29 cellular contexts compared by ENCODE assay signal in the genomic region with DNA sequence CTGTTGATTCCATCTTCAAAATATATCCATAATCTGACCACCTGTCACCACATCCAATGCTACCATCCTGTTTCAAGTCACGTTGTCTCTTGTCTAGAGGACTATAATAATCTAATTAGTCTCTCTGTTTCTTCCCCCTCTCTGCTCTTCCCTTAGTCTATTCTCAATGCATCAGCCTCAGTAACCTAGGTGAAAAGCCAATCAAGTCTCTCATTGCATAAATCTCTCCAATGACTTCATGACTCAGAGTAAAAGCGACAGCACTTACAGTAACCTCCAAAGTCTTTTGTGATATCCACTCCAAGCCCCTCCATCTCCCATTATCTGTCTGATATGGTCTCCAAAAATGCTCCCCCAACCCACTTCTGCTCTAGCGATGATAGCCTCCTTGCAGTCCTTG. TPM values are rescaled to one million over a fixed set of nuclear protein-coding genes. Genes with fewer than 3 reads are reported as not detected.
DNase-seq lines count a peak whose midpoint lies in the region; ATAC-seq and TF ChIP-seq lines count a peak whose summit lies in the region.
"Had no signal": no experiment of that assay in that cellular context is flagged by ENCODE, and none has a peak within 500 bp of the region (broad histone marks: within the 10 kb centered on the region; RNA-seq: fewer than 3 reads in every experiment).

No MANE protein-coding gene starts in this region.

- H3K36me3 Mint-ChIP-seq in activated T-cell treated with anti-CD3 and anti-CD28 coated beads, Interleukin-2, amount 50 U/mL, for 24 hours (ENCODE audit: low read depth) = peaks cover 82% of the 10 kb centered on the region
- H3K36me3 Mint-ChIP-seq in GM23338 (ENCODE audit: low read depth) (peaks cover 18% of the 10 kb centered on the region), type B pancreatic cell (peaks cover 22% of the 10 kb centered on the region), mesothelial cell of epicardium (peaks cover 27% of the 10 kb centered on the region)
- peaks cover 55% of the 10 kb centered on the region for H3K36me3 Mint-ChIP-seq in activated T-helper 2 cell treated with anti-CD3 and anti-CD28 coated beads, Interferon-gamma antibody, Interleukin-2, Interleukin-4, amounts not matched to agents 10 μg/mL and 5 μg/mL and 100 μg/mL, durations not matched to agents 14 hours and 24 hours and 36 hours (ENCODE audit: low read depth)
- H3K36me3 Mint-ChIP-seq in stimulated activated effector memory CD8-positive, alpha-beta T cell treated with anti-CD3 and anti-CD28 coated beads, Interleukin-12 subunit alpha, Interleukin-12 subunit beta, amount 100 ng/mL, for 72 hours = peaks cover 88% of the 10 kb centered on the region

- H3K4me3 Mint-ChIP-seq in activated T-cell treated with anti-CD3 and anti-CD28 coated beads, Interleukin-2, amount 50 U/mL, for 24 hours = no peak overlapping the region
- H3K4me3 Mint-ChIP-seq in GM23338 = no peak overlapping the region
- no peak overlapping the region for H3K4me3 Mint-ChIP-seq in activated T-helper 2 cell treated with anti-CD3 and anti-CD28 coated beads, Interferon-gamma antibody, Interleukin-2, Interleukin-4, amounts not matched to agents 10 μg/mL and 5 μg/mL and 100 μg/mL, durations not matched to agents 14 hours and 24 hours and 36 hours (ENCODE audit: low read depth)
- H3K4me3 Mint-ChIP-seq in stimulated activated effector memory CD8-positive, alpha-beta T cell treated with anti-CD3 and anti-CD28 coated beads, Interleukin-12 subunit alpha, Interleukin-12 subunit beta, amount 100 ng/mL, for 72 hours = no peak overlapping the region
- no peak overlapping the region for H3K4me3 Mint-ChIP-seq in type B pancreatic cell
- H3K4me3 Mint-ChIP-seq in mesothelial cell of epicardium = no peak overlapping the region

- H3K4me1 Mint-ChIP-seq in activated T-cell treated with anti-CD3 and anti-CD28 coated beads, Interleukin-2, amount 50 U/mL, for 24 hours (ENCODE audit: low read depth) = peaks cover 47% of the 10 kb centered on the region
- H3K4me1 Mint-ChIP-seq in GM23338 (no peaks in the 10 kb centered on the region; the same call in 2 of the 3 replicates), type B pancreatic cell (ENCODE audit: unreplicated experiment) (peaks cover 9% of the 10 kb centered on the region), mesothelial cell of epicardium (peaks cover 6% of the 10 kb centered on the region)
- H3K4me1 Mint-ChIP-seq in activated T-helper 2 cell treated with anti-CD3 and anti-CD28 coated beads, Interferon-gamma antibody, Interleukin-2, Interleukin-4, amounts not matched to agents 10 μg/mL and 5 μg/mL and 100 μg/mL, durations not matched to agents 14 hours and 24 hours and 36 hours (ENCODE audit: low read depth) = peaks cover 36% of the 10 kb centered on the region
- H3K4me1 Mint-ChIP-seq in stimulated activated effector memory CD8-positive, alpha-beta T cell treated with anti-CD3 and anti-CD28 coated beads, Interleukin-12 subunit alpha, Interleukin-12 subunit beta, amount 100 ng/mL, for 72 hours = peaks cover 31% of the 10 kb centered on the region

- no peaks in the 10 kb centered on the region for H3K27me3 Mint-ChIP-seq in activated T-cell treated with anti-CD3 and anti-CD28 coated beads, Interleukin-2, amount 50 U/mL, for 24 hours
- H3K27me3 Mint-ChIP-seq in GM23338 (ENCODE audit: insufficient read depth, low read depth, poor library complexity) (no peaks in the 10 kb centered on the region), type B pancreatic cell (no peaks in the 10 kb centered on the region), mesothelial cell of epicardium (ENCODE audit: low read depth) (no peaks in the 10 kb centered on the region)
- no peaks in the 10 kb centered on the region for H3K27me3 Mint-ChIP-seq in activated T-helper 2 cell treated with anti-CD3 and anti-CD28 coated beads, Interferon-gamma antibody, Interleukin-2, Interleukin-4, amounts not matched to agents 10 μg/mL and 5 μg/mL and 100 μg/mL, durations not matched to agents 14 hours and 24 hours and 36 hours (ENCODE audit: low read depth)

- DNase-seq in activated T-cell treated with anti-CD3 and anti-CD28 coated beads, Interleukin-2, amount 50 U/mL, for 24 hours = no peak
- DNase-seq in activated T-cell treated with anti-CD3 and anti-CD28 coated beads for 4 hours (no peak), GM23338 (ENCODE audit: low spot score) (no peak), type B pancreatic cell (ENCODE audit: extremely low spot score, unreplicated experiment) (no peak), mesothelial cell of epicardium (ENCODE audit: low spot score in 2 of 2, unreplicated experiment in 2 of 2) (no peak)
- no peak for DNase-seq in activated T-helper 2 cell treated with anti-CD3 and anti-CD28 coated beads, Interferon-gamma antibody, Interleukin-2, Interleukin-4, amounts not matched to agents 10 μg/mL and 5 μg/mL and 100 μg/mL, durations not matched to agents 14 hours and 24 hours and 36 hours (ENCODE audit: low spot score)
- no peak for DNase-seq in stimulated activated effector memory CD8-positive, alpha-beta T cell treated with anti-CD3 and anti-CD28 coated beads, Interleukin-12 subunit alpha, Interleukin-12 subunit beta, amount 100 ng/mL, for 72 hours (ENCODE audit: low spot score in 2 of 2)
- no peak for DNase-seq in activated CD4-positive, alpha-beta T cell treated with anti-CD3 and anti-CD28 coated beads for 48 hours
- DNase-seq: ACHN; activated CD4-positive, alpha-beta T cell treated with anti-CD3 and anti-CD28 coated beads, Interleukin-2, amount 50 U/mL, for 48 hours; aorta; central memory CD4-positive, alpha-beta T cell; dorsolateral prefrontal cortex; heart left ventricle; left ventricle myocardium inferior; midbrain; NCI-H1092 treated with DMSO at 0.1 percent for 48 hours; NCI-H2029; NCI-H446; NK-92 treated with Interleukin-12 subunit alpha and Interleukin-12 subunit beta, amount 100 ng/mL, for 24 hours; SHP77 treated with DMSO at 0.1 percent for 48 hours; sigmoid colon; stimulated activated CD4-positive, alpha-beta T cell treated with anti-CD3 and anti-CD28 coated beads, Interleukin-15, amount 100 ng/mL, for 24 hours; substantia nigra had no signal

- intact Hi-C loops in activated T-helper 2 cell treated with anti-CD3 and anti-CD28 coated beads, Interferon-gamma antibody, Interleukin-2, Interleukin-4, amounts not matched to agents 10 μg/mL and 5 μg/mL and 100 μg/mL, durations not matched to agents 14 hours and 24 hours and 36 hours (cut with micrococcal nuclease) = no loop called here

- H4K20me1 ChIP-seq in GM23338 (replicated peaks; ENCODE audit: insufficient read depth) = no peaks in the 10 kb centered on the region; the same call in 1 of the 2 replicates

- H3F3A ChIP-seq in GM23338 (replicated peaks; ENCODE audit: low read depth) = no peaks in the 10 kb centered on the region

- ATAC-seq in GM23338 = no peak
- peak; percentile 50 for ATAC-seq in stimulated activated effector memory CD8-positive, alpha-beta T cell treated with anti-CD3 and anti-CD28 coated beads, Interleukin-12 subunit alpha, Interleukin-12 subunit beta, amount 100 ng/mL, for 72 hours
- ATAC-seq: heart left ventricle had no signal

- H3K27ac Mint-ChIP-seq in activated T-cell treated with anti-CD3 and anti-CD28 coated beads, Interleukin-2, amount 50 U/mL, for 24 hours = peak overlapping the region; percentile 0
- H3K27ac Mint-ChIP-seq in GM23338 = peak overlapping the region; percentile 3
- H3K27ac Mint-ChIP-seq in activated T-helper 2 cell treated with anti-CD3 and anti-CD28 coated beads, Interferon-gamma antibody, Interleukin-2, Interleukin-4, amounts not matched to agents 10 μg/mL and 5 μg/mL and 100 μg/mL, durations not matched to agents 14 hours and 24 hours and 36 hours = peak overlapping the region; percentile 0
- peak overlapping the region; percentile 3 for H3K27ac Mint-ChIP-seq in stimulated activated effector memory CD8-positive, alpha-beta T cell treated with anti-CD3 and anti-CD28 coated beads, Interleukin-12 subunit alpha, Interleukin-12 subunit beta, amount 100 ng/mL, for 72 hours
- no peak overlapping the region for H3K27ac Mint-ChIP-seq in type B pancreatic cell
- no peak overlapping the region for H3K27ac Mint-ChIP-seq in mesothelial cell of epicardium

- H3K27ac ChIP-seq in GM23338 (ENCODE audit: low read depth) = no peak overlapping the region
- H3K27ac ChIP-seq: BLaER1, dorsolateral prefrontal cortex, epithelial cell of prostate, heart left ventricle, left ventricle myocardium inferior, sigmoid colon, VCaP had no signal

- no peak overlapping the region for H3K4me3 ChIP-seq in GM23338
- H3K4me3 ChIP-seq: BLaER1, dorsolateral prefrontal cortex, heart left ventricle, left ventricle myocardium inferior, sigmoid colon had no signal

- no peaks in the 10 kb centered on the region for H3K9me3 Mint-ChIP-seq in activated T-cell treated with anti-CD3 and anti-CD28 coated beads, Interleukin-2, amount 50 U/mL, for 24 hours
- H3K9me3 Mint-ChIP-seq in GM23338 (no peaks in the 10 kb centered on the region), type B pancreatic cell (no peaks in the 10 kb centered on the region), mesothelial cell of epicardium (no peaks in the 10 kb centered on the region)
- no peaks in the 10 kb centered on the region for H3K9me3 Mint-ChIP-seq in activated T-helper 2 cell treated with anti-CD3 and anti-CD28 coated beads, Interferon-gamma antibody, Interleukin-2, Interleukin-4, amounts not matched to agents 10 μg/mL and 5 μg/mL and 100 μg/mL, durations not matched to agents 14 hours and 24 hours and 36 hours
- no peaks in the 10 kb centered on the region for H3K9me3 Mint-ChIP-seq in stimulated activated effector memory CD8-positive, alpha-beta T cell treated with anti-CD3 and anti-CD28 coated beads, Interleukin-12 subunit alpha, Interleukin-12 subunit beta, amount 100 ng/mL, for 72 hours

- no peak for TF ChIP-seq CTCF in GM23338 (conservative IDR thresholded peaks at IDR 0.05; ENCODE audit: low read depth in 2 of 2)
- TF ChIP-seq CTCF in type B pancreatic cell (conservative IDR thresholded peaks at IDR 0.05) = no peak
- no peak for TF ChIP-seq CTCF in mesothelial cell of epicardium (IDR thresholded peaks at IDR 0.05; ENCODE audit: unreplicated experiment)

- H3K36me3 ChIP-seq in GM23338 (ENCODE audit: insufficient read depth) = peaks cover 8% of the 10 kb centered on the region; the same call in 1 of the 2 replicates

- no peak overlapping the region for H3K4me2 ChIP-seq in GM23338
- H3K4me2 ChIP-seq: BLaER1 had no signal

- peaks cover 31% of the 10 kb centered on the region for H3K79me2 ChIP-seq in GM23338 (replicated peaks; ENCODE audit: insufficient read depth)

- no peaks in the 10 kb centered on the region for H3K27me3 ChIP-seq in GM23338 (ENCODE audit: insufficient read depth)
- H3K27me3 ChIP-seq: BLaER1, dorsolateral prefrontal cortex, heart left ventricle, sigmoid colon had no signal

- H3K4me1 ChIP-seq in GM23338 (ENCODE audit: insufficient read depth) = no peaks in the 10 kb centered on the region

- H2AFZ ChIP-seq in GM23338 = no peak overlapping the region

- no peaks in the 10 kb centered on the region for H3K9me2 ChIP-seq in GM23338 (ENCODE audit: insufficient read depth)

RNA-seq across cellular contexts. Expression of gene UBA3, which starts 7.2 kb away (rescaled TPM):
- 82.5 and 85.3 TPM in 2 replicates for total RNA-seq in GM23338 (2014; rRNA removed; shearing (Covaris generic))
- polyA plus RNA-seq in GM23338 (2016; fragmentation: Nextera tagmentation; extraction: Ambion mirVana) = 40.4 and 53.2 TPM in 2 replicates
- 95.8 and 109 TPM in 2 replicates for total RNA-seq in activated T-helper 2 cell treated with anti-CD3 and anti-CD28 coated beads, Interferon-gamma antibody, Interleukin-2, Interleukin-4, amounts not matched to agents 10 μg/mL and 5 μg/mL and 100 μg/mL, durations not matched to agents 14 hours and 24 hours and 36 hours
- total RNA-seq in type B pancreatic cell (ENCODE audit: low replicate concordance) (55.4 and 68.5 TPM in 2 replicates), mesothelial cell of epicardium (62.1 to 70.8 TPM (median 67.7 TPM) in 3 replicates)

RNA-seq across cellular contexts. Expression of gene ARL6IP5, which starts 11.8 kb away (rescaled TPM):
- 28.8 and 35.5 TPM in 2 replicates for total RNA-seq in GM23338 (2014; rRNA removed; shearing (Covaris generic))
- 36.5 and 39.8 TPM in 2 replicates for polyA plus RNA-seq in GM23338 (2016; fragmentation: Nextera tagmentation; extraction: Ambion mirVana)
- 124 and 127 TPM in 2 replicates for total RNA-seq in activated T-helper 2 cell treated with anti-CD3 and anti-CD28 coated beads, Interferon-gamma antibody, Interleukin-2, Interleukin-4, amounts not matched to agents 10 μg/mL and 5 μg/mL and 100 μg/mL, durations not matched to agents 14 hours and 24 hours and 36 hours
- 38.5 and 49.2 TPM in 2 replicates for total RNA-seq in type B pancreatic cell (ENCODE audit: low replicate concordance)
- total RNA-seq in mesothelial cell of epicardium = 45.6 to 48.9 TPM (median 46.5 TPM) in 3 replicates

RNA-seq across cellular contexts. Expression of gene TMF1, which starts 20.8 kb away (rescaled TPM):
- total RNA-seq in GM23338 (2014; rRNA removed; shearing (Covaris generic)) = 10.4 and 15.8 TPM in 2 replicates
- polyA plus RNA-seq in GM23338 (2016; fragmentation: Nextera tagmentation; extraction: Ambion mirVana) = 21.3 TPM in 2 replicates
- 35.7 and 38.9 TPM in 2 replicates for total RNA-seq in activated T-helper 2 cell treated with anti-CD3 and anti-CD28 coated beads, Interferon-gamma antibody, Interleukin-2, Interleukin-4, amounts not matched to agents 10 μg/mL and 5 μg/mL and 100 μg/mL, durations not matched to agents 14 hours and 24 hours and 36 hours
- total RNA-seq in type B pancreatic cell (ENCODE audit: low replicate concordance) (34.6 and 47.6 TPM in 2 replicates), mesothelial cell of epicardium (39.4 to 41.3 TPM (median 39.4 TPM) in 3 replicates)

RNA-seq across cellular contexts. Expression of gene LMOD3, which starts 49.5 kb away (rescaled TPM):
- total RNA-seq in GM23338 (2014; rRNA removed; shearing (Covaris generic)) = not detected in 2 replicates
- 0.06 TPM in 1 of 2 replicates, not detected in the other for polyA plus RNA-seq in GM23338 (2016; fragmentation: Nextera tagmentation; extraction: Ambion mirVana)
- total RNA-seq in activated T-helper 2 cell treated with anti-CD3 and anti-CD28 coated beads, Interferon-gamma antibody, Interleukin-2, Interleukin-4, amounts not matched to agents 10 μg/mL and 5 μg/mL and 100 μg/mL, durations not matched to agents 14 hours and 24 hours and 36 hours = not detected in 2 replicates
- 0.12 TPM in 1 of 2 replicates, not detected in the other for total RNA-seq in type B pancreatic cell (ENCODE audit: low replicate concordance)
- total RNA-seq in mesothelial cell of epicardium = not detected in 3 replicates
- total RNA-seq: H4, sigmoid colon had no signal
- polyA plus RNA-seq: aorta, neural cell had no signal

RNA-seq across cellular contexts. Expression of gene EOGT, which starts 59.4 kb away (rescaled TPM):
- 26.8 and 27.2 TPM in 2 replicates for total RNA-seq in GM23338 (2014; rRNA removed; shearing (Covaris generic))
- 11.9 and 12.5 TPM in 2 replicates for polyA plus RNA-seq in GM23338 (2016; fragmentation: Nextera tagmentation; extraction: Ambion mirVana)
- 15.4 and 18.1 TPM in 2 replicates for total RNA-seq in activated T-helper 2 cell treated with anti-CD3 and anti-CD28 coated beads, Interferon-gamma antibody, Interleukin-2, Interleukin-4, amounts not matched to agents 10 μg/mL and 5 μg/mL and 100 μg/mL, durations not matched to agents 14 hours and 24 hours and 36 hours
- total RNA-seq in type B pancreatic cell (ENCODE audit: low replicate concordance) = 4.5 and 8.4 TPM in 2 replicates
- 8.0 to 9.6 TPM (median 8.9 TPM) in 3 replicates for total RNA-seq in mesothelial cell of epicardium

Comparison
In these comparisons a context has a peak if more than half of its experiments do, and no peak if none do; other contexts are left out.
1. H3K27ac Mint-ChIP-seq: peak in activated T-cell treated with anti-CD3 and anti-CD28 coated beads, Interleukin-2, amount 50 U/mL, for 24 hours (single experiment), GM23338 (single experiment), activated T-helper 2 cell treated with anti-CD3 and anti-CD28 coated beads, Interferon-gamma antibody, Interleukin-2, Interleukin-4, amounts not matched to agents 10 μg/mL and 5 μg/mL and 100 μg/mL, durations not matched to agents 14 hours and 24 hours and 36 hours (single experiment) and stimulated activated effector memory CD8-positive, alpha-beta T cell treated with anti-CD3 and anti-CD28 coated beads, Interleukin-12 subunit alpha, Interleukin-12 subunit beta, amount 100 ng/mL, for 72 hours (single experiment); none in type B pancreatic cell (single experiment) and mesothelial cell of epicardium (single experiment).